1 cellular context compared by ENCODE assay signal in the genomic region with DNA sequence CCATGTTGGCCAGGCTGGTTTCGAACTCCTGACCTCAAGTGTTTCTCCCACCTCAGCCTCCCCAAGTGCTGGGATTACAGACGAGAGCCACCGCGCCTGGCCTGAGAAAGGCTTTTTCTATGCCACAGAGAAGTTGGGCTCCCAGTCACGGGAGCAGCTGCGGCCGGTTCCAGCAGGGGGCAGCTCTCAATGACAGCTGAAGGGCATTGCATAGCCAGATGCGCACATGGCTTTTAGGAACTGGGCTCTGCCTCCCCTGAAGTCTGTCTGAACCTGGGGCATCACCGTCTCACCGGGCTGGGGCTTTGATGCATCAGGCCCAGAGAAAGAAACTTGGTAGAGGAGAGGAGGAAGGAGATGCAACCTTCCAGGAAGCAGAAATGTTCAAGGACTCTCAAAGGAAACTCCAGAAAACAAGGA.
TF ChIP-seq lines count a peak whose summit lies in the region.

No MANE protein-coding gene starts in this region.

TF ChIP-seq in HepG2, 621 proteins besides CTCF, POLR2A, EP300 and RAD21 (continued from another document and continues in another):
- TF ChIP-seq, protein P1, sequence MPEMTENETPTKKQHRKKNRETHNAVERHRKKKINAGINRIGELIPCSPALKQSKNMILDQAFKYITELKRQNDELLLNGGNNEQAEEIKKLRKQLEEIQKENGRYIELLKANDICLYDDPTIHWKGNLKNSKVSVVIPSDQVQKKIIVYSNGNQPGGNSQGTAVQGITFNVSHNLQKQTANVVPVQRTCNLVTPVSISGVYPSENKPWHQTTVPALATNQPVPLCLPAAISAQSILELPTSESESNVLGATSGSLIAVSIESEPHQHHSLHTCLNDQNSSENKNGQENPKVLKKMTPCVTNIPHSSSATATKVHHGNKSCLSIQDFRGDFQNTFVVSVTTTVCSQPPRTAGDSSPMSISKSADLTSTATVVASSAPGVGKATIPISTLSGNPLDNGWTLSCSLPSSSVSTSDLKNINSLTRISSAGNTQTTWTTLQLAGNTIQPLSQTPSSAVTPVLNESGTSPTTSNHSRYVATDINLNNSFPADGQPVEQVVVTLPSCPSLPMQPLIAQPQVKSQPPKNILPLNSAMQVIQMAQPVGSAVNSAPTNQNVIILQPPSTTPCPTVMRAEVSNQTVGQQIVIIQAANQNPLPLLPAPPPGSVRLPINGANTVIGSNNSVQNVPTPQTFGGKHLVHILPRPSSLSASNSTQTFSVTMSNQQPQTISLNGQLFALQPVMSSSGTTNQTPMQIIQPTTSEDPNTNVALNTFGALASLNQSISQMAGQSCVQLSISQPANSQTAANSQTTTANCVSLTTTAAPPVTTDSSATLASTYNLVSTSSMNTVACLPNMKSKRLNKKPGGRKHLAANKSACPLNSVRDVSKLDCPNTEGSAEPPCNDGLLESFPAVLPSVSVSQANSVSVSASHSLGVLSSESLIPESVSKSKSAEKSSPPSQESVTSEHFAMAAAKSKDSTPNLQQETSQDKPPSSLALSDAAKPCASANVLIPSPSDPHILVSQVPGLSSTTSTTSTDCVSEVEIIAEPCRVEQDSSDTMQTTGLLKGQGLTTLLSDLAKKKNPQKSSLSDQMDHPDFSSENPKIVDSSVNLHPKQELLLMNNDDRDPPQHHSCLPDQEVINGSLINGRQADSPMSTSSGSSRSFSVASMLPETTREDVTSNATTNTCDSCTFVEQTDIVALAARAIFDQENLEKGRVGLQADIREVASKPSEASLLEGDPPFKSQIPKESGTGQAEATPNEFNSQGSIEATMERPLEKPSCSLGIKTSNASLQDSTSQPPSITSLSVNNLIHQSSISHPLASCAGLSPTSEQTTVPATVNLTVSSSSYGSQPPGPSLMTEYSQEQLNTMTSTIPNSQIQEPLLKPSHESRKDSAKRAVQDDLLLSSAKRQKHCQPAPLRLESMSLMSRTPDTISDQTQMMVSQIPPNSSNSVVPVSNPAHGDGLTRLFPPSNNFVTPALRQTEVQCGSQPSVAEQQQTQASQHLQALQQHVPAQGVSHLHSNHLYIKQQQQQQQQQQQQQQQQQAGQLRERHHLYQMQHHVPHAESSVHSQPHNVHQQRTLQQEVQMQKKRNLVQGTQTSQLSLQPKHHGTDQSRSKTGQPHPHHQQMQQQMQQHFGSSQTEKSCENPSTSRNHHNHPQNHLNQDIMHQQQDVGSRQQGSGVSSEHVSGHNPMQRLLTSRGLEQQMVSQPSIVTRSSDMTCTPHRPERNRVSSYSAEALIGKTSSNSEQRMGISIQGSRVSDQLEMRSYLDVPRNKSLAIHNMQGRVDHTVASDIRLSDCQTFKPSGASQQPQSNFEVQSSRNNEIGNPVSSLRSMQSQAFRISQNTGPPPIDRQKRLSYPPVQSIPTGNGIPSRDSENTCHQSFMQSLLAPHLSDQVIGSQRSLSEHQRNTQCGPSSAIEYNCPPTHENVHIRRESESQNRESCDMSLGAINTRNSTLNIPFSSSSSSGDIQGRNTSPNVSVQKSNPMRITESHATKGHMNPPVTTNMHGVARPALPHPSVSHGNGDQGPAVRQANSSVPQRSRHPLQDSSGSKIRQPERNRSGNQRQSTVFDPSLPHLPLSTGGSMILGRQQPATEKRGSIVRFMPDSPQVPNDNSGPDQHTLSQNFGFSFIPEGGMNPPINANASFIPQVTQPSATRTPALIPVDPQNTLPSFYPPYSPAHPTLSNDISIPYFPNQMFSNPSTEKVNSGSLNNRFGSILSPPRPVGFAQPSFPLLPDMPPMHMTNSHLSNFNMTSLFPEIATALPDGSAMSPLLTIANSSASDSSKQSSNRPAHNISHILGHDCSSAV (CRISPR knock-in tag; IDR thresholded peaks at IDR 0.05; ENCODE audit: borderline replicate concordance) = no peak
- TF ChIP-seq AHR (CRISPR knock-in tag; IDR thresholded peaks at IDR 0.05) = no peak
- no peak for TF ChIP-seq HES4 (CRISPR knock-in tag; IDR thresholded peaks at IDR 0.05; ENCODE audit: borderline replicate concordance)
- no peak; the same call in 1 of the 2 replicates for TF ChIP-seq ZBTB26 (CRISPR knock-in tag; IDR thresholded peaks at IDR 0.05; ENCODE audit: borderline replicate concordance)
- TF ChIP-seq ZFP36L2 (CRISPR knock-in tag; IDR thresholded peaks at IDR 0.05) = no peak
- TF ChIP-seq SIN3B (IDR thresholded peaks at IDR 0.05; ENCODE audit: low read length) = no peak
- 0 out of 2 replicates have a peak, but pooled peaks have one; percentile 57 for TF ChIP-seq CBX5 (CRISPR knock-in tag; IDR thresholded peaks at IDR 0.05; ENCODE audit: borderline replicate concordance)
- no peak for TF ChIP-seq YEATS2 (CRISPR knock-in tag; IDR thresholded peaks at IDR 0.05; ENCODE audit: borderline replicate concordance)
- no peak for TF ChIP-seq ZNF724P (CRISPR knock-in tag; IDR thresholded peaks at IDR 0.05; ENCODE audit: borderline replicate concordance)
- peak; percentile 74 for TF ChIP-seq FOSL2 (CRISPR knock-in tag; IDR thresholded peaks at IDR 0.05)
- TF ChIP-seq ZBTB2 (CRISPR knock-in tag; IDR thresholded peaks at IDR 0.05; ENCODE audit: low read depth) = no peak
- no peak for TF ChIP-seq IKZF1 (IDR thresholded peaks at IDR 0.05)
- no peak for TF ChIP-seq ZSCAN30 (CRISPR knock-in tag; IDR thresholded peaks at IDR 0.05)
- TF ChIP-seq ATAD3A (CRISPR knock-in tag; IDR thresholded peaks at IDR 0.05) = no peak
- 0 out of 2 replicates have a peak, but pooled peaks have one; percentile 50 for TF ChIP-seq CBFB (CRISPR knock-in tag; IDR thresholded peaks at IDR 0.05)
- no peak for TF ChIP-seq ZNF180 (CRISPR knock-in tag; IDR thresholded peaks at IDR 0.05; ENCODE audit: borderline replicate concordance, low read depth)
- TF ChIP-seq PAX8 (CRISPR knock-in tag; IDR thresholded peaks at IDR 0.05; ENCODE audit: borderline replicate concordance) = no peak
- no peak for TF ChIP-seq SKI (IDR thresholded peaks at IDR 0.05; ENCODE audit: partially characterized antibody)
- no peak for TF ChIP-seq ZNF354B (CRISPR knock-in tag; IDR thresholded peaks at IDR 0.05)
- TF ChIP-seq WIZ (CRISPR knock-in tag; IDR thresholded peaks at IDR 0.05) = no peak
- TF ChIP-seq ZNF761 (CRISPR knock-in tag; conservative IDR thresholded peaks at IDR 0.05) = 0 out of 2 replicates have a peak, but pooled peaks have one; percentile 33
- TF ChIP-seq RAD51 (IDR thresholded peaks at IDR 0.05; ENCODE audit: borderline replicate concordance) = no peak
- TF ChIP-seq ZBTB40 (IDR thresholded peaks at IDR 0.05) = no peak
- no peak for TF ChIP-seq ZBTB40 (CRISPR knock-in tag; IDR thresholded peaks at IDR 0.05)
- TF ChIP-seq RERE (CRISPR knock-in tag; IDR thresholded peaks at IDR 0.05; ENCODE audit: low read depth) = no peak
